Comparison of ENCODE assay signal across 23 cellular contexts in genomic region chr15:27671794-27672438, GRCh38.
DNase-seq lines count a peak whose midpoint lies in the region; ATAC-seq lines count a peak whose summit lies in the region.
"Had no signal": no experiment of that assay in that cellular context is flagged by ENCODE, and none has a peak within 500 bp of the region (broad histone marks: within the 10 kb centered on the region; RNA-seq: fewer than 3 reads in every experiment).

No MANE protein-coding gene starts in this region.

- no peaks in the 10 kb centered on the region for H3K4me1 Mint-ChIP-seq in activated naive CD8-positive, alpha-beta T cell treated with anti-CD3 and anti-CD28 coated beads, Interleukin-2, amount 50 U/mL, for 24 hours
- H3K4me1 Mint-ChIP-seq in T-helper 2 cell treated with Interferon-gamma antibody and Interleukin-4, amounts not matched to agents 5 μg/mL and 100 μg/mL, for 36 hours (ENCODE audit: low read depth) = no peaks in the 10 kb centered on the region
- H3K4me1 Mint-ChIP-seq: CD4-positive, alpha-beta memory T cell had no signal

- no peak overlapping the region for H2AK5ac ChIP-seq in neuronal stem cell (ENCODE audit: low read depth, low read length)

- no peak overlapping the region for H3K14ac ChIP-seq in neuronal stem cell (ENCODE audit: low read length)

- H3K79me1 ChIP-seq in neuronal stem cell (ENCODE audit: low read depth, low read length) = no peaks in the 10 kb centered on the region

- no peak overlapping the region for H4K91ac ChIP-seq in neuronal stem cell (ENCODE audit: low read depth, low read length, poor library complexity)

- H3K27ac ChIP-seq in neuronal stem cell (replicated peaks; ENCODE audit: low read length) = no peak overlapping the region

- no peaks in the 10 kb centered on the region for H3K36me3 Mint-ChIP-seq in activated naive CD8-positive, alpha-beta T cell treated with anti-CD3 and anti-CD28 coated beads, Interleukin-2, amount 50 U/mL, for 24 hours (ENCODE audit: low read depth)
- H3K36me3 Mint-ChIP-seq in T-helper 2 cell treated with Interferon-gamma antibody and Interleukin-4, amounts not matched to agents 5 μg/mL and 100 μg/mL, for 36 hours (ENCODE audit: low read depth) = no peaks in the 10 kb centered on the region
- H3K36me3 Mint-ChIP-seq: CD4-positive, alpha-beta memory T cell had no signal

- WGBS in neuronal stem cell (ENCODE audit: extremely low coverage in 2 of 2, insufficient read length in 2 of 2, insufficient replicate concordance in 1 of 2), 2 donors = no CpG with 5 or more reads among the region's 13 CpGs

- no peak overlapping the region for H3K27ac Mint-ChIP-seq in activated naive CD8-positive, alpha-beta T cell treated with anti-CD3 and anti-CD28 coated beads, Interleukin-2, amount 50 U/mL, for 24 hours
- no peak overlapping the region for H3K27ac Mint-ChIP-seq in T-helper 2 cell treated with Interferon-gamma antibody and Interleukin-4, amounts not matched to agents 5 μg/mL and 100 μg/mL, for 36 hours
- H3K27ac Mint-ChIP-seq: CD4-positive, alpha-beta memory T cell had no signal

- H3K36me3 ChIP-seq in neuronal stem cell (replicated peaks in 1 of 2; ENCODE audit: control insufficient read depth in 2 of 2, insufficient read depth in 2 of 2, low read length in 2 of 2) = no peaks in the 10 kb centered on the region
- H3K36me3 ChIP-seq: BE2C, MG63 had no signal

- peaks cover 0 to 3% of the 10 kb centered on the region in 2 donors for H3K9me3 ChIP-seq in neuronal stem cell (replicated peaks in 1 of 2; ENCODE audit: control insufficient read depth in 2 of 2, insufficient read depth in 1 of 2, low read depth in 1 of 2, low read length in 2 of 2)
- H3K9me3 ChIP-seq: BE2C, MG63 had no signal

- H4K8ac ChIP-seq in neuronal stem cell (ENCODE audit: low read depth, low read length) = no peak overlapping the region

- H2BK120ac ChIP-seq in neuronal stem cell (ENCODE audit: low read depth, low read length) = no peak overlapping the region

- peak overlapping the region; percentile 8 for H3K18ac ChIP-seq in neuronal stem cell (ENCODE audit: low read length)

- no peaks in the 10 kb centered on the region for H3K27me3 ChIP-seq in neuronal stem cell (ENCODE audit: control insufficient read depth in 3 of 3, insufficient read depth in 3 of 3, low read depth in 1 of 3, low read length in 3 of 3)
- H3K27me3 ChIP-seq: BE2C, MG63 had no signal

- H3K4me1 ChIP-seq in neuronal stem cell (ENCODE audit: control insufficient read depth in 2 of 2, insufficient read depth in 1 of 2, low read depth in 1 of 2, low read length in 2 of 2) = peaks cover 0 to 17% of the 10 kb centered on the region in 2 donors
- H3K4me1 ChIP-seq: BE2C had no signal

- peak; percentile 57 for DNase-seq in Ammon's horn (ENCODE audit: low spot score)
- peak; percentile 42 for DNase-seq in NCI-H69 (lab: John Stamatoyannopoulos, UW)
- no peak for DNase-seq in left lobe of liver (ENCODE audit: low spot score)
- DNase-seq in neuronal stem cell (ENCODE audit: low spot score) = no peak
- DNase-seq in activated naive CD8-positive, alpha-beta T cell treated with anti-CD3 and anti-CD28 coated beads, Interleukin-2, amount 50 U/mL, for 24 hours = no peak
- no peak for DNase-seq in activated effector memory CD4-positive, alpha-beta T cell treated with Interleukin-2 at 50 U/mL for 16 hours
- DNase-seq in T-helper 2 cell treated with Interferon-gamma antibody and Interleukin-4, amounts not matched to agents 5 μg/mL and 100 μg/mL, for 36 hours (ENCODE audit: low spot score) = no peak
- no peak for DNase-seq in mucosa of gallbladder (ENCODE audit: low spot score)
- DNase-seq: 8988T; BE2C; Calu3; CD4-positive, alpha-beta memory T cell; GF-D8; GOT3; Kasumi-1; MG63; NCI-H1105; NCI-H1694; NCI-H510A; NCI-H774; SHP77 had no signal

- no peak overlapping the region for H2BK5ac ChIP-seq in neuronal stem cell (ENCODE audit: low read length)

- H3K9ac ChIP-seq in neuronal stem cell (ENCODE audit: low read depth, low read length, poor library complexity) = no peak overlapping the region

- H3K4me3 Mint-ChIP-seq in activated naive CD8-positive, alpha-beta T cell treated with anti-CD3 and anti-CD28 coated beads, Interleukin-2, amount 50 U/mL, for 24 hours = no peak overlapping the region
- no peak overlapping the region for H3K4me3 Mint-ChIP-seq in T-helper 2 cell treated with Interferon-gamma antibody and Interleukin-4, amounts not matched to agents 5 μg/mL and 100 μg/mL, for 36 hours
- H3K4me3 Mint-ChIP-seq: CD4-positive, alpha-beta memory T cell had no signal

- H3K23ac ChIP-seq in neuronal stem cell (ENCODE audit: low read depth, low read length, poor library complexity) = no peak overlapping the region

- no peak overlapping the region for H3K4ac ChIP-seq in neuronal stem cell (ENCODE audit: low read length)

- ATAC-seq in left lobe of liver = peak; percentile 45
- no peak for ATAC-seq in activated naive CD8-positive, alpha-beta T cell treated with anti-CD3 and anti-CD28 coated beads, Interleukin-2, amount 50 U/mL, for 24 hours
- ATAC-seq: GM12878, HCT116 had no signal

- H2BK12ac ChIP-seq in neuronal stem cell (ENCODE audit: low read length) = no peak overlapping the region

- H2BK15ac ChIP-seq in neuronal stem cell (ENCODE audit: low read length) = no peak overlapping the region

- peaks cover 12% of the 10 kb centered on the region for H3K9me3 Mint-ChIP-seq in activated naive CD8-positive, alpha-beta T cell treated with anti-CD3 and anti-CD28 coated beads, Interleukin-2, amount 50 U/mL, for 24 hours
- peaks cover 25% of the 10 kb centered on the region for H3K9me3 Mint-ChIP-seq in T-helper 2 cell treated with Interferon-gamma antibody and Interleukin-4, amounts not matched to agents 5 μg/mL and 100 μg/mL, for 36 hours

- H3K4me2 ChIP-seq in neuronal stem cell (ENCODE audit: insufficient read depth, low read length, poor library complexity, severe bottlenecking) = no peak overlapping the region

- no peak overlapping the region for H2AFZ ChIP-seq in neuronal stem cell (ENCODE audit: low read length)

- H3K27me3 Mint-ChIP-seq in activated naive CD8-positive, alpha-beta T cell treated with anti-CD3 and anti-CD28 coated beads, Interleukin-2, amount 50 U/mL, for 24 hours = no peaks in the 10 kb centered on the region
- no peaks in the 10 kb centered on the region for H3K27me3 Mint-ChIP-seq in T-helper 2 cell treated with Interferon-gamma antibody and Interleukin-4, amounts not matched to agents 5 μg/mL and 100 μg/mL, for 36 hours (ENCODE audit: low read depth)
- H3K27me3 Mint-ChIP-seq: CD4-positive, alpha-beta memory T cell had no signal

- no peak overlapping the region for H3K4me3 ChIP-seq in neuronal stem cell (ENCODE audit: low read length in 2 of 2)
- H3K4me3 ChIP-seq: GM12878, MG63 had no signal

Comparison
In these comparisons a context has a peak if more than half of its experiments do, and no peak if none do; other contexts are left out.
1. DNase-seq: peak in Ammon's horn (single experiment) and NCI-H69 (single experiment); none in left lobe of liver (single experiment), neuronal stem cell (single experiment), activated naive CD8-positive, alpha-beta T cell treated with anti-CD3 and anti-CD28 coated beads, Interleukin-2, amount 50 U/mL, for 24 hours (single experiment), activated effector memory CD4-positive, alpha-beta T cell treated with Interleukin-2 at 50 U/mL for 16 hours (single experiment), T-helper 2 cell treated with Interferon-gamma antibody and Interleukin-4, amounts not matched to agents 5 μg/mL and 100 μg/mL, for 36 hours (single experiment) and mucosa of gallbladder (single experiment).